In the genomic region with DNA sequence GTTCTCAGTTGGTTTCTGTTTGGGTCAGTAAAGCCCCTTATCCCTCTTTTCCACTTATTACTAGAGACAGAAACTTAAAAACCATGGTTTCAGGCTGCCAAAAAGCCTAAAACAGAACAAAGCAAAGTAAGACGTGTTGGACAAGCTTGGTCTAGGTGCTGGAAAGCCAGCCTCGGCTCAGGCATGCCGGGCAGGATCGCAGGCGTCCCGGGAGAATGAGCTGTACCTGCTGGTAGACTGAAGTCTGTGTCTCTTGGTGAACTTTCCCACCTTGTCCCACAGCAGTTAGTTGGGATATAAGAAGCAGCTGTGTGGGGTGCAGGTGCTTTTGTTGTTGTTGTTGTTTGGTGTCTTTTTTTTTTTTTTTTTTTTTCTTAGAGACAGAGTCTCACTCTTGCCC, we compare ENCODE assay signal across 1 cellular context.
TF ChIP-seq lines count a peak whose summit lies in the region.

No MANE protein-coding gene starts in this region.

TF ChIP-seq in HepG2, 621 proteins besides CTCF, POLR2A, EP300 and RAD21:
- no peak for TF ChIP-seq SSRP1 (CRISPR knock-in tag; IDR thresholded peaks at IDR 0.05)
- no peak for TF ChIP-seq ZNF629 (CRISPR knock-in tag; conservative IDR thresholded peaks at IDR 0.05)
- TF ChIP-seq, protein P1, sequence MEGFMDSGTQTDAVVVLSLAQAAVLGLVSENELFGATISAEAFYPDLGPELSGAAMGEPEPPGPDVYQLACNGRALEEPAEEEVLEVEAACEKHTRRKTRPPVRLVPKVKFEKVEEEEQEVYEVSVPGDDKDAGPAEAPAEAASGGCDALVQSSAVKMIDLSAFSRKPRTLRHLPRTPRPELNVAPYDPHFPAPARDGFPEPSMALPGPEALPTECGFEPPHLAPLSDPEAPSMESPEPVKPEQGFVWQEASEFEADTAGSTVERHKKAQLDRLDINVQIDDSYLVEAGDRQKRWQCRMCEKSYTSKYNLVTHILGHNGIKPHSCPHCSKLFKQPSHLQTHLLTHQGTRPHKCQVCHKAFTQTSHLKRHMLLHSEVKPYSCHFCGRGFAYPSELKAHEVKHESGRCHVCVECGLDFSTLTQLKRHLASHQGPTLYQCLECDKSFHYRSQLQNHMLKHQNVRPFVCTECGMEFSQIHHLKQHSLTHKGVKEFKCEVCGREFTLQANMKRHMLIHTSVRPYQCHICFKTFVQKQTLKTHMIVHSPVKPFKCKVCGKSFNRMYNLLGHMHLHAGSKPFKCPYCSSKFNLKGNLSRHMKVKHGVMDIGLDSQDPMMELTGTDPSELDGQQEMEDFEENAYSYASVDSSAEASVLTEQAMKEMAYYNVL (CRISPR knock-in tag; IDR thresholded peaks at IDR 0.05; ENCODE audit: borderline replicate concordance): no peak
- TF ChIP-seq, protein P2, sequence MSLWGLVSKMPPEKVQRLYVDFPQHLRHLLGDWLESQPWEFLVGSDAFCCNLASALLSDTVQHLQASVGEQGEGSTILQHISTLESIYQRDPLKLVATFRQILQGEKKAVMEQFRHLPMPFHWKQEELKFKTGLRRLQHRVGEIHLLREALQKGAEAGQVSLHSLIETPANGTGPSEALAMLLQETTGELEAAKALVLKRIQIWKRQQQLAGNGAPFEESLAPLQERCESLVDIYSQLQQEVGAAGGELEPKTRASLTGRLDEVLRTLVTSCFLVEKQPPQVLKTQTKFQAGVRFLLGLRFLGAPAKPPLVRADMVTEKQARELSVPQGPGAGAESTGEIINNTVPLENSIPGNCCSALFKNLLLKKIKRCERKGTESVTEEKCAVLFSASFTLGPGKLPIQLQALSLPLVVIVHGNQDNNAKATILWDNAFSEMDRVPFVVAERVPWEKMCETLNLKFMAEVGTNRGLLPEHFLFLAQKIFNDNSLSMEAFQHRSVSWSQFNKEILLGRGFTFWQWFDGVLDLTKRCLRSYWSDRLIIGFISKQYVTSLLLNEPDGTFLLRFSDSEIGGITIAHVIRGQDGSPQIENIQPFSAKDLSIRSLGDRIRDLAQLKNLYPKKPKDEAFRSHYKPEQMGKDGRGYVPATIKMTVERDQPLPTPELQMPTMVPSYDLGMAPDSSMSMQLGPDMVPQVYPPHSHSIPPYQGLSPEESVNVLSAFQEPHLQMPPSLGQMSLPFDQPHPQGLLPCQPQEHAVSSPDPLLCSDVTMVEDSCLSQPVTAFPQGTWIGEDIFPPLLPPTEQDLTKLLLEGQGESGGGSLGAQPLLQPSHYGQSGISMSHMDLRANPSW (CRISPR knock-in tag; IDR thresholded peaks at IDR 0.05; ENCODE audit: borderline replicate concordance): no peak
- TF ChIP-seq, protein P3, sequence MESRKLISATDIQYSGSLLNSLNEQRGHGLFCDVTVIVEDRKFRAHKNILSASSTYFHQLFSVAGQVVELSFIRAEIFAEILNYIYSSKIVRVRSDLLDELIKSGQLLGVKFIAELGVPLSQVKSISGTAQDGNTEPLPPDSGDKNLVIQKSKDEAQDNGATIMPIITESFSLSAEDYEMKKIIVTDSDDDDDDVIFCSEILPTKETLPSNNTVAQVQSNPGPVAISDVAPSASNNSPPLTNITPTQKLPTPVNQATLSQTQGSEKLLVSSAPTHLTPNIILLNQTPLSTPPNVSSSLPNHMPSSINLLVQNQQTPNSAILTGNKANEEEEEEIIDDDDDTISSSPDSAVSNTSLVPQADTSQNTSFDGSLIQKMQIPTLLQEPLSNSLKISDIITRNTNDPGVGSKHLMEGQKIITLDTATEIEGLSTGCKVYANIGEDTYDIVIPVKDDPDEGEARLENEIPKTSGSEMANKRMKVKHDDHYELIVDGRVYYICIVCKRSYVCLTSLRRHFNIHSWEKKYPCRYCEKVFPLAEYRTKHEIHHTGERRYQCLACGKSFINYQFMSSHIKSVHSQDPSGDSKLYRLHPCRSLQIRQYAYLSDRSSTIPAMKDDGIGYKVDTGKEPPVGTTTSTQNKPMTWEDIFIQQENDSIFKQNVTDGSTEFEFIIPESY (CRISPR knock-in tag; IDR thresholded peaks at IDR 0.05): no peak
- TF ChIP-seq, protein P4, sequence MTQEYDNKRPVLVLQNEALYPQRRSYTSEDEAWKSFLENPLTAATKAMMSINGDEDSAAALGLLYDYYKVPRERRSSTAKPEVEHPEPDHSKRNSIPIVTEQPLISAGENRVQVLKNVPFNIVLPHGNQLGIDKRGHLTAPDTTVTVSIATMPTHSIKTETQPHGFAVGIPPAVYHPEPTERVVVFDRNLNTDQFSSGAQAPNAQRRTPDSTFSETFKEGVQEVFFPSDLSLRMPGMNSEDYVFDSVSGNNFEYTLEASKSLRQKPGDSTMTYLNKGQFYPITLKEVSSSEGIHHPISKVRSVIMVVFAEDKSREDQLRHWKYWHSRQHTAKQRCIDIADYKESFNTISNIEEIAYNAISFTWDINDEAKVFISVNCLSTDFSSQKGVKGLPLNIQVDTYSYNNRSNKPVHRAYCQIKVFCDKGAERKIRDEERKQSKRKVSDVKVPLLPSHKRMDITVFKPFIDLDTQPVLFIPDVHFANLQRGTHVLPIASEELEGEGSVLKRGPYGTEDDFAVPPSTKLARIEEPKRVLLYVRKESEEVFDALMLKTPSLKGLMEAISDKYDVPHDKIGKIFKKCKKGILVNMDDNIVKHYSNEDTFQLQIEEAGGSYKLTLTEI (CRISPR knock-in tag; conservative IDR thresholded peaks at IDR 0.05): no peak
- no peak for TF ChIP-seq ZBTB42 (CRISPR knock-in tag; IDR thresholded peaks at IDR 0.05)
- TF ChIP-seq GLI4 (CRISPR knock-in tag; IDR thresholded peaks at IDR 0.05; ENCODE audit: borderline replicate concordance): no peak
- no peak for TF ChIP-seq ATF1 (CRISPR knock-in tag; IDR thresholded peaks at IDR 0.05)
- TF ChIP-seq HOXA9 (CRISPR knock-in tag; IDR thresholded peaks at IDR 0.05; ENCODE audit: borderline replicate concordance): no peak
- TF ChIP-seq IRF2 (CRISPR knock-in tag; IDR thresholded peaks at IDR 0.05): no peak
- no peak for TF ChIP-seq RORA (CRISPR knock-in tag; IDR thresholded peaks at IDR 0.05)
- TF ChIP-seq ZFP36 (IDR thresholded peaks at IDR 0.05; ENCODE audit: borderline replicate concordance, low read depth, low read length, partially characterized antibody): no peak
- no peak for TF ChIP-seq ZNF607 (CRISPR knock-in tag; IDR thresholded peaks at IDR 0.05; ENCODE audit: borderline replicate concordance)
- TF ChIP-seq, protein P5, sequence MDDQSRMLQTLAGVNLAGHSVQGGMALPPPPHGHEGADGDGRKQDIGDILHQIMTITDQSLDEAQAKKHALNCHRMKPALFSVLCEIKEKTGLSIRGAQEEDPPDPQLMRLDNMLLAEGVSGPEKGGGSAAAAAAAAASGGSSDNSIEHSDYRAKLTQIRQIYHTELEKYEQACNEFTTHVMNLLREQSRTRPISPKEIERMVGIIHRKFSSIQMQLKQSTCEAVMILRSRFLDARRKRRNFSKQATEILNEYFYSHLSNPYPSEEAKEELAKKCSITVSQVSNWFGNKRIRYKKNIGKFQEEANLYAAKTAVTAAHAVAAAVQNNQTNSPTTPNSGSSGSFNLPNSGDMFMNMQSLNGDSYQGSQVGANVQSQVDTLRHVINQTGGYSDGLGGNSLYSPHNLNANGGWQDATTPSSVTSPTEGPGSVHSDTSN (CRISPR knock-in tag; IDR thresholded peaks at IDR 0.05; ENCODE audit: borderline replicate concordance): no peak
- TF ChIP-seq DMAP1 (CRISPR knock-in tag; IDR thresholded peaks at IDR 0.05): no peak
- TF ChIP-seq MEIS1 (CRISPR knock-in tag; IDR thresholded peaks at IDR 0.05; ENCODE audit: borderline replicate concordance): no peak
- TF ChIP-seq ZNF337 (CRISPR knock-in tag; IDR thresholded peaks at IDR 0.05; ENCODE audit: borderline replicate concordance, low read depth): no peak
- TF ChIP-seq HIVEP1 (CRISPR knock-in tag; IDR thresholded peaks at IDR 0.05): no peak
- no peak for TF ChIP-seq SATB2 (CRISPR knock-in tag; IDR thresholded peaks at IDR 0.05)
